In the genomic region with DNA sequence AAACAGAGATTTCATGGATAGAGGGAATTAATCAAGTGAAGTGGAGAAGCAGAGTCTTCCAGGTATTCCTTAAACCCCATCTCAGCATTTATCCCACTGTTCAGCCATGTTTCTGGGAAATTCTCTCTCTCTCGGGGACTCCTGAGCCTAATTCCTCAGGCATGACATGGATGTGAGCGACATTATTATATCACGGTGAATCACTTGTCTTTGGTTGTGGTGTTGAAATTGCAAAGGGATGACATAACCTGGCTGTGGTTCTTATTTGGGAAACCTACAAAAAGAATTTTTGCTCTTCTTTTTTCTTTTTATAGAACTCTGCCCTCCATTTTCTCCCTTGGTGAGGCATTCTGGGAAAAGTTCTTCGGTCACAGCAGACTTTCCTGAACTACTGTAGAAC, we compare ENCODE assay signal across 13 cellular contexts.
DNase-seq lines count a peak whose midpoint lies in the region; ATAC-seq, FAIRE-seq and TF ChIP-seq lines count a peak whose summit lies in the region.
"Had no signal": no experiment of that assay in that cellular context is flagged by ENCODE, and none has a peak within 500 bp of the region (broad histone marks: within the 10 kb centered on the region; RNA-seq: fewer than 3 reads in every experiment).

No MANE protein-coding gene starts in this region.

- H3K4me2 ChIP-seq in fibroblast of lung (ENCODE audit: extremely low read depth, insufficient read depth, low read length), result no peak overlapping the region
- no peak overlapping the region for H3K4me2 ChIP-seq in smooth muscle cell
- H3K4me2 ChIP-seq: hepatocyte had no signal

- H3K27ac ChIP-seq in SJCRH30 (peak overlapping the region; percentile 53), fibroblast of lung (ENCODE audit: insufficient read depth, low read length) (peak overlapping the region; percentile 31), smooth muscle cell (ENCODE audit: low read depth) (peak overlapping the region; percentile 46)
- H3K27ac ChIP-seq: hepatocyte, SK-N-MC, suprapubic skin had no signal

- no peaks in the 10 kb centered on the region for H3K27me3 ChIP-seq in SJCRH30
- no peaks in the 10 kb centered on the region for H3K27me3 ChIP-seq in fibroblast of lung (ENCODE audit: control insufficient read depth, insufficient read depth, low read length)
- no peaks in the 10 kb centered on the region for H3K27me3 ChIP-seq in smooth muscle cell (ENCODE audit: low read depth)
- H3K27me3 ChIP-seq: hepatocyte, suprapubic skin had no signal

- H2AFZ ChIP-seq in fibroblast of lung (ENCODE audit: low read length) (no peak overlapping the region), smooth muscle cell (ENCODE audit: low read depth) (no peak overlapping the region)
- H2AFZ ChIP-seq: hepatocyte had no signal

- H3K9ac ChIP-seq in fibroblast of lung (ENCODE audit: insufficient read depth, low read length) (no peak overlapping the region), smooth muscle cell (ENCODE audit: low read depth) (no peak overlapping the region)

- WGBS in smooth muscle cell (ENCODE audit: low lambda C conversion rate), result 62% methylated on average over 4 of the region's 4 CpGs

- TF ChIP-seq POLR2A in H54 (IDR thresholded peaks at IDR 0.05; ENCODE audit: low read depth, low read length), result no peak

- no peaks in the 10 kb centered on the region for H4K20me1 ChIP-seq in fibroblast of lung (ENCODE audit: control insufficient read depth, extremely low read depth, insufficient read depth, low read length)
- no peaks in the 10 kb centered on the region for H4K20me1 ChIP-seq in smooth muscle cell (ENCODE audit: low read depth)

- peak; percentile 95 for FAIRE-seq in H54 (lab: Jason Lieb, UNC)

- DNase-seq in H54 (ENCODE audit: insufficient read length, low spot score) (peak; percentile 33), SJCRH30 (peak; percentile 40 to 53), fibroblast of lung (ENCODE audit: low read depth in 2 of 2) (peak; percentile 47 to 90), smooth muscle cell (lab: John Stamatoyannopoulos, UW; ENCODE audit: unreplicated experiment) (no peak)
- DNase-seq in activated CD4-positive, alpha-beta T cell treated with anti-CD3 and anti-CD28 coated beads for 1 hour, result no peak
- DNase-seq: anterior cingulate cortex; effector CD8-positive, alpha-beta T cell; NCI-H1694 had no signal

- H3K79me2 ChIP-seq in fibroblast of lung (ENCODE audit: control insufficient read depth, insufficient read depth, low read length) (no peaks in the 10 kb centered on the region), smooth muscle cell (ENCODE audit: low read depth) (no peaks in the 10 kb centered on the region)
- H3K79me2 ChIP-seq: hepatocyte had no signal

- ATAC-seq in GM19395 (IDR thresholded peaks at IDR 0.05; ENCODE audit: unreplicated experiment) (no peak), HG02678 (IDR thresholded peaks at IDR 0.05; ENCODE audit: unreplicated experiment) (no peak)

- peak overlapping the region; percentile 5; the same call in 1 of the 2 replicates for H3K4me3 ChIP-seq in SJCRH30
- no peak overlapping the region for H3K4me3 ChIP-seq in fibroblast of lung (replicated peaks in 1 of 4; ENCODE audit: control extremely low read depth in 1 of 4, insufficient read depth in 1 of 4, low read depth in 3 of 4, low read length in 4 of 4)
- no peak overlapping the region for H3K4me3 ChIP-seq in smooth muscle cell
- H3K4me3 ChIP-seq: hepatocyte, SK-N-MC, suprapubic skin had no signal

- TF ChIP-seq CTCF in fibroblast of lung (conservative IDR thresholded peaks at IDR 0.05 in 1 of 2, IDR thresholded peaks at IDR 0.05 in 1 of 2; ENCODE audit: low read depth in 1 of 2, low read length in 2 of 2), result no peak
- TF ChIP-seq CTCF in smooth muscle cell (IDR thresholded peaks at IDR 0.05; ENCODE audit: borderline replicate concordance, insufficient read depth, poor library complexity, severe bottlenecking), result no peak

- H3F3A ChIP-seq in smooth muscle cell (ENCODE audit: low read depth), result no peaks in the 10 kb centered on the region

- H3K4me1 ChIP-seq in SJCRH30 (peaks cover 44% of the 10 kb centered on the region), fibroblast of lung (ENCODE audit: control insufficient read depth, extremely low read depth, insufficient read depth, low read length) (peaks cover 4% of the 10 kb centered on the region), smooth muscle cell (ENCODE audit: low read depth) (no peaks in the 10 kb centered on the region)
- H3K4me1 ChIP-seq: suprapubic skin had no signal

- no peaks in the 10 kb centered on the region for H3K36me3 ChIP-seq in SJCRH30
- H3K36me3 ChIP-seq in fibroblast of lung (ENCODE audit: control insufficient read depth, insufficient read depth, low read length), result no peaks in the 10 kb centered on the region
- H3K36me3 ChIP-seq in smooth muscle cell (ENCODE audit: low read depth), result no peaks in the 10 kb centered on the region
- H3K36me3 ChIP-seq: suprapubic skin had no signal

- H3K9me3 ChIP-seq in SJCRH30 (replicated peaks) (no peaks in the 10 kb centered on the region; the same call in 1 of the 2 replicates), fibroblast of lung (ENCODE audit: control insufficient read depth, insufficient read depth, low read depth, low read length) (no peaks in the 10 kb centered on the region), smooth muscle cell (replicated peaks; ENCODE audit: low read depth) (no peaks in the 10 kb centered on the region)
- H3K9me3 ChIP-seq: suprapubic skin had no signal

Comparison
In these comparisons a context has a peak if more than half of its experiments do, and no peak if none do; other contexts are left out.
1. DNase-seq: peak in H54 (single experiment), SJCRH30 (2 of 2) and fibroblast of lung (2 of 2); none in smooth muscle cell (single experiment) and activated CD4-positive, alpha-beta T cell treated with anti-CD3 and anti-CD28 coated beads for 1 hour (single experiment).
2. Peak in every context shown above with its lines, with median percentiles within 50 percentile points of each other: H3K27ac ChIP-seq.